25 cellular contexts compared by ENCODE assay signal in the genomic region with DNA sequence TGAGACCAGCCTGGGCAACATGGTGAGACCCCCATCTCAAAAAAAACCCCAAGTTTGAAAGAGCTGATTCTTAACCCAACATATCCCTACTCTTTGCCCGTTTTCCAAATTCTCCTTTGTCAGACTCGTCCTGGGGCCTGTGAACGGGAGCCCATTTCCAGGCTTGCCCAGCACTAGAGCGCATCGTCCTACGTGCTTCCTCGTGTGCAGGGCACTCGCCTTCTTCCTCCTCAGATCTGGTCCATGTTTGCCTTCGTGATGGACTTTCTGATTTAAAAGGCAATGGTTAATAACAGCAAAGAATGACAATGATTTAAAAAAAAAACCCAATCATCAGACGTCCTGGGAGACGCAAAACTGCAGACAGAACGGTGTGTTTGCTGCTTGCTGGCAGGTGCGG. TPM values are rescaled to one million over a fixed set of nuclear protein-coding genes. Genes with fewer than 3 reads are reported as not detected.
DNase-seq lines count a peak whose midpoint lies in the region; ATAC-seq and TF ChIP-seq lines count a peak whose summit lies in the region.
"Had no signal": no experiment of that assay in that cellular context is flagged by ENCODE, and none has a peak within 500 bp of the region (broad histone marks: within the 10 kb centered on the region; RNA-seq: fewer than 3 reads in every experiment).

No MANE protein-coding gene starts in this region.

- H3K27ac Mint-ChIP-seq in Caco-2 (ENCODE audit: unreplicated experiment), result no peak overlapping the region

- no peak for TF ChIP-seq POLR2A in body of pancreas (IDR thresholded peaks at IDR 0.05)

- ATAC-seq in body of pancreas (no peak), HG03095 (IDR thresholded peaks at IDR 0.05; ENCODE audit: unreplicated experiment) (no peak), heart right ventricle (no peak)

- H3K4me1 ChIP-seq in Caco-2 (no peaks in the 10 kb centered on the region), body of pancreas (peaks cover 13% of the 10 kb centered on the region), osteoblast (ENCODE audit: insufficient read depth, low read length) (no peaks in the 10 kb centered on the region), heart right ventricle (peaks cover 0 to 20% (median 10%) of the 10 kb centered on the region in 9 donors)
- H3K4me1 ChIP-seq: SJSA1 had no signal

- TF ChIP-seq CTCF in Caco-2 (IDR thresholded peaks at IDR 0.05; ENCODE audit: insufficient read depth in 1 of 2, low read depth in 1 of 2, low read length in 1 of 2, severe bottlenecking in 1 of 2, unreplicated experiment in 1 of 2) (no peak), body of pancreas (IDR thresholded peaks at IDR 0.05) (no peak), osteoblast (IDR thresholded peaks at IDR 0.05; ENCODE audit: extremely low read depth, low read depth, low read length) (no peak), heart right ventricle (IDR thresholded peaks at IDR 0.05) (no peak)

- H3K4me1 Mint-ChIP-seq in Caco-2 (ENCODE audit: low read depth, unreplicated experiment), result no peaks in the 10 kb centered on the region

- H3K9me3 ChIP-seq in Caco-2 (no peaks in the 10 kb centered on the region), body of pancreas (no peaks in the 10 kb centered on the region), osteoblast (ENCODE audit: low read depth, low read length) (no peaks in the 10 kb centered on the region), heart right ventricle (no peaks in the 10 kb centered on the region)
- H3K9me3 ChIP-seq: BE2C, MG63, SJSA1 had no signal

- DNase-seq in activated T-cell treated with anti-CD3 and anti-CD28 coated beads, Interleukin-2, amount 50 U/mL, for 1 hour, result peak; percentile 7
- DNase-seq in activated T-cell treated with anti-CD3 and anti-CD28 coated beads, Interleukin-2, amount 50 U/mL, for 48 hours, result no peak
- peak in 1 of 2 experiments; percentile 4 for DNase-seq in Caco-2
- DNase-seq in body of pancreas, result no peak
- peak; percentile 87 for DNase-seq in osteoblast (ENCODE audit: insufficient read length, low spot score, missing footprints)
- no peak for DNase-seq in NCI-H2196 treated with DMSO at 0.1 percent for 48 hours (lab: John Stamatoyannopoulos, UW; ENCODE audit: unreplicated experiment)
- DNase-seq in heart right ventricle, result no peak
- DNase-seq: ACHN; BE2C; GM23248; HCEC 1CT; KBM-7; MG63; NCI-H1105 treated with DMSO at 0.1 percent for 48 hours; NCI-H146; NCI-H1930; NCI-H2107; NCI-H446 treated with DMSO at 0.1 percent for 48 hours; NCI-H82; NK-92 treated with Interleukin-12 subunit alpha and Interleukin-12 subunit beta, amount 100 ng/mL, for 24 hours; Right ventricle myocardium superior; RPMI8226 had no signal

- no peaks in the 10 kb centered on the region for H3K9me3 Mint-ChIP-seq in Caco-2 (ENCODE audit: unreplicated experiment)

- no peak overlapping the region for H3K4me2 ChIP-seq in osteoblast (ENCODE audit: insufficient read depth, low read length)

- H4K20me1 ChIP-seq in osteoblast (ENCODE audit: insufficient read depth, low read length), result no peaks in the 10 kb centered on the region

- H3K4me3 ChIP-seq in Caco-2 (ENCODE audit: low read depth, low read length) (no peak overlapping the region), body of pancreas (no peak overlapping the region), osteoblast (ENCODE audit: insufficient read depth, low read length) (no peak overlapping the region), heart right ventricle (no peak overlapping the region)
- H3K4me3 ChIP-seq: GM23248, MG63, SJSA1 had no signal

- TSS peak; percentile 19 for BruUV-seq in Caco-2 (replicated peaks; lab: Mats Ljungman, UMichigan)

- no peaks in the 10 kb centered on the region for H3K79me2 ChIP-seq in osteoblast (ENCODE audit: insufficient read depth, low read length)

- no peaks in the 10 kb centered on the region for H3K36me3 ChIP-seq in Caco-2 (ENCODE audit: control insufficient read depth, insufficient read depth, low read length)
- no peaks in the 10 kb centered on the region for H3K36me3 ChIP-seq in body of pancreas (replicated peaks in 1 of 2; ENCODE audit: insufficient read depth in 1 of 2, low read depth in 2 of 2)
- no peaks in the 10 kb centered on the region for H3K36me3 ChIP-seq in osteoblast (ENCODE audit: insufficient read depth, low read length)
- no peaks in the 10 kb centered on the region for H3K36me3 ChIP-seq in heart right ventricle
- H3K36me3 ChIP-seq: BE2C, MG63, SJSA1 had no signal

- intact Hi-C loops in Caco-2 (cut with micrococcal nuclease; ENCODE audit: unreplicated experiment), result no loop called here
- intact Hi-C loops in body of pancreas (cut with DNase I), result no loop called here
- intact Hi-C loops in heart right ventricle (cut with DNase I), result no loop called here

- no peaks in the 10 kb centered on the region for H3K27me3 Mint-ChIP-seq in Caco-2 (ENCODE audit: insufficient read depth, unreplicated experiment)

- H3K27ac ChIP-seq in body of pancreas, result peak overlapping the region in 3 of 4 donors; percentile 38 to 61 (median 53)
- H3K27ac ChIP-seq in osteoblast (ENCODE audit: low read depth, low read length), result no peak overlapping the region
- H3K27ac ChIP-seq in heart right ventricle, result no peak overlapping the region
- H3K27ac ChIP-seq: 22Rv1, GM23248, SJSA1 had no signal

- H3K4me3 Mint-ChIP-seq in Caco-2 (ENCODE audit: unreplicated experiment), result no peak overlapping the region

- H3K36me3 Mint-ChIP-seq in Caco-2 (ENCODE audit: insufficient read depth, unreplicated experiment), result peaks cover 7% of the 10 kb centered on the region

- CTCF ChIA-PET in Caco-2 (lab: Charles Lee), result no interaction called here

- 74 to 77% methylated on average over 13 of the region's 13 CpGs for WGBS in body of pancreas, 2 donors
- WGBS in heart right ventricle, 2 donors, result 87 to 88% methylated on average over 13 of the region's 13 CpGs

- H2AFZ ChIP-seq in osteoblast (ENCODE audit: low read length), result no peak overlapping the region
- H2AFZ ChIP-seq: GM23248 had no signal

- H3K27me3 ChIP-seq in Caco-2 (replicated peaks; ENCODE audit: control insufficient read depth, insufficient read depth, low read length), result no peaks in the 10 kb centered on the region
- no peaks in the 10 kb centered on the region for H3K27me3 ChIP-seq in body of pancreas
- H3K27me3 ChIP-seq in osteoblast (ENCODE audit: insufficient read depth, low read length), result peaks cover 41% of the 10 kb centered on the region
- peaks cover 0 to 26% (median 3%) of the 10 kb centered on the region in 7 donors for H3K27me3 ChIP-seq in heart right ventricle
- H3K27me3 ChIP-seq: BE2C, MG63, SJSA1 had no signal

- POLR2A ChIA-PET in Caco-2 (lab: Charles Lee), result no interaction called here

RNA-seq across cellular contexts. Expression of gene MELTF, which starts 10.1 kb away (rescaled TPM):
- 29.3 and 30.6 TPM in 2 replicates for total RNA-seq in Caco-2 (2022)
- 1 to 10 TPM; 4.9 to 6.6 TPM for total RNA-seq in body of pancreas
- 2.4 and 5.1 TPM in 2 replicates for total RNA-seq in osteoblast
- 10 to 100 TPM in 3 of 10 donors, 1 to 10 TPM in 7; 2.5 to 27.5 (median 6.3) TPM for total RNA-seq in heart right ventricle
- polyA plus RNA-seq in heart right ventricle, result 10 to 100 TPM in 1 of 2 donors, 1 to 10 TPM in 1; 8.5 to 31.4 TPM

RNA-seq across cellular contexts. Expression of gene PIGZ, which starts 50.9 kb away (rescaled TPM):
- total RNA-seq in Caco-2 (2022) (4.9 and 5.1 TPM in 2 replicates), body of pancreas (1 to 10 TPM; 1.0 to 1.3 TPM), osteoblast (2.9 and 4.0 TPM in 2 replicates), heart right ventricle (1 to 10 TPM; 4.4 to 7.7 (median 6.0) TPM)
- polyA plus RNA-seq in heart right ventricle, result 1 to 10 TPM; 2.2 to 7.3 TPM

Comparison
In these comparisons a context has a peak if more than half of its experiments do, and no peak if none do; other contexts are left out.
1. DNase-seq: peak in activated T-cell treated with anti-CD3 and anti-CD28 coated beads, Interleukin-2, amount 50 U/mL, for 1 hour (single experiment) and osteoblast (single experiment); none in activated T-cell treated with anti-CD3 and anti-CD28 coated beads, Interleukin-2, amount 50 U/mL, for 48 hours (0 of 2), body of pancreas (0 of 4), NCI-H2196 treated with DMSO at 0.1 percent for 48 hours (single experiment) and heart right ventricle (0 of 2).
2. H3K27ac ChIP-seq: peak in body of pancreas (3 of 4); none in osteoblast (single experiment) and heart right ventricle (0 of 10).